8 cellular contexts compared by ENCODE assay signal in genomic region chr16:4538386-4539235, GRCh38. TPM values are rescaled to one million over a fixed set of nuclear protein-coding genes. Genes with fewer than 3 reads are reported as not detected.
DNase-seq lines count a peak whose midpoint lies in the region; ATAC-seq, FAIRE-seq and TF ChIP-seq lines count a peak whose summit lies in the region.

Gene CDIP1 (minus strand): TSS chr16:4538773. CDS start chr16:4514130, 24,643 bp downstream.

- peak within 1 kb of the TSS; percentile 78; the same call in 1 of the 2 replicates for H2BK12ac ChIP-seq in H1 (ENCODE audit: low read depth, low read length)

- H3K4me3 Mint-ChIP-seq in activated CD8-positive, alpha-beta memory T cell treated with anti-CD3 and anti-CD28 coated beads, Interleukin-2, amount 10 ng/mL, durations not matched to agents 7 days and 5 days: peak within 1 kb of the TSS; percentile 67

- TF ChIP-seq EP300 in H1 (IDR thresholded peaks at IDR 0.05; ENCODE audit: borderline replicate concordance in 1 of 2, low read depth in 2 of 2, low read length in 2 of 2): 0 out of 3 replicates have a peak, but pooled peaks of 1 of the 2 experiments have one; percentile 8

- H3K56ac ChIP-seq in H1 (replicated peaks; ENCODE audit: insufficient read length, low read depth, low read length): peak within 1 kb of the TSS; percentile 95

- peak; percentile 78 for ATAC-seq in GM19438 (IDR thresholded peaks at IDR 0.05; ENCODE audit: low read depth, unreplicated experiment)
- ATAC-seq in activated CD8-positive, alpha-beta memory T cell treated with anti-CD3 and anti-CD28 coated beads, Interleukin-2, amount 10 ng/mL, durations not matched to agents 7 days and 5 days: peak; percentile 85

- no peak within 1 kb of the TSS for H2BK120ac ChIP-seq in H1 (replicated peaks; ENCODE audit: low read depth, low read length)

- 9% methylated on average over 31 of the region's 62 CpGs; no CpG with 5 or more reads in 1 of the 2 experiments for WGBS in H1 (ENCODE audit: extremely low coverage in 1 of 2, insufficient coverage in 1 of 2, insufficient read length in 1 of 2, insufficient replicate concordance in 2 of 2, low coverage in 1 of 2, low lambda C conversion rate in 2 of 2, missing lambda C conversion rate in 1 of 2), 2 experiments

- POLR2A ChIA-PET in H1 (lab: Charles Lee; ENCODE audit: partially characterized antibody): interaction anchor here (0.7 to 2.0 kb wide), 19 partner anchors 9 to 95 kb away, joined by 3 to 11 read pairs (median 4); partner anchors contain the start of gene NMRAL1

- H3K27ac ChIP-seq in HL-60 (replicated peaks) (peak within 1 kb of the TSS; percentile 64), H1 (ENCODE audit: low read depth, low read length) (peak within 1 kb of the TSS; percentile 84)

- no peaks in the 10 kb centered on the region for H3K27me3 Mint-ChIP-seq in activated CD8-positive, alpha-beta memory T cell treated with anti-CD3 and anti-CD28 coated beads, Interleukin-2, amount 10 ng/mL, durations not matched to agents 7 days and 5 days

- peak within 1 kb of the TSS; percentile 99 for H4K5ac ChIP-seq in H1 (ENCODE audit: insufficient read length, low read depth, low read length)

- peaks cover 37% of the 10 kb centered on the region for H3K4me1 Mint-ChIP-seq in activated CD8-positive, alpha-beta memory T cell treated with anti-CD3 and anti-CD28 coated beads, Interleukin-2, amount 10 ng/mL, durations not matched to agents 7 days and 5 days

- peak within 1 kb of the TSS; percentile 80 for H3K4ac ChIP-seq in H1 (replicated peaks; ENCODE audit: insufficient read length, low read depth, low read length)

- H4K91ac ChIP-seq in H1 (replicated peaks; ENCODE audit: insufficient read length, low read length): peak within 1 kb of the TSS; percentile 91

- peak within 1 kb of the TSS; percentile 64 for H3K4me3 ChIP-seq in HL-60 (replicated peaks; ENCODE audit: insufficient read depth, low read length)
- H3K4me3 ChIP-seq in H1 (ENCODE audit: extremely low read depth in 1 of 4, insufficient read depth in 2 of 4, low read depth in 3 of 4, low read length in 4 of 4): peak within 1 kb of the TSS; percentile 69 to 87 (median 80)

- FAIRE-seq in H1 (lab: Jason Lieb, UNC): peak; percentile 95

- H3K18ac ChIP-seq in H1 (ENCODE audit: extremely low read depth, low read length): peak within 1 kb of the TSS; percentile 99

- peaks cover 0 to 8% (median 5%) of the 10 kb centered on the region in 4 experiments; a peak in 5 of 7 replicates for H3K4me1 ChIP-seq in H1 (replicated peaks in 1 of 4; ENCODE audit: control insufficient read depth in 3 of 4, insufficient read depth in 4 of 4, low read length in 3 of 4)

- H3K23ac ChIP-seq in H1 (ENCODE audit: insufficient read length): no peak within 1 kb of the TSS

- no peak for TF ChIP-seq CTCF in HL-60 (IDR thresholded peaks at IDR 0.05; ENCODE audit: insufficient read depth, low read length)
- no peak for TF ChIP-seq CTCF in H1 (IDR thresholded peaks at IDR 0.05; ENCODE audit: control extremely low read depth in 1 of 3, insufficient read depth in 1 of 3, low read depth in 1 of 3, low read length in 3 of 3)

- H2BK20ac ChIP-seq in H1 (ENCODE audit: low read length): 0 out of 2 replicates have a peak within 1 kb of the TSS, but pooled peaks have one; percentile 37

- no peaks in the 10 kb centered on the region for H3K36me3 ChIP-seq in H1 (ENCODE audit: control insufficient read depth in 2 of 4, insufficient read depth in 4 of 4, low read length in 3 of 4)

- peaks cover 13% of the 10 kb centered on the region for H3K36me3 Mint-ChIP-seq in activated CD8-positive, alpha-beta memory T cell treated with anti-CD3 and anti-CD28 coated beads, Interleukin-2, amount 10 ng/mL, durations not matched to agents 7 days and 5 days

- TF ChIP-seq RAD21 in H1 (IDR thresholded peaks at IDR 0.05 in 1 of 2, conservative IDR thresholded peaks at IDR 0.05 in 1 of 2; ENCODE audit: low read depth in 2 of 2, low read length in 2 of 2): no peak

- H2BK15ac ChIP-seq in H1 (ENCODE audit: low read length): peak within 1 kb of the TSS; percentile 81; the same call in 1 of the 2 replicates

- peak in 1 of 2 experiments; percentile 86; a peak in 2 of 3 replicates for TF ChIP-seq POLR2A in H1 (IDR thresholded peaks at IDR 0.05; ENCODE audit: control extremely low read depth in 1 of 2, low read depth in 2 of 2, low read length in 2 of 2)

- H3K4me2 ChIP-seq in H1 (ENCODE audit: insufficient read depth in 1 of 2, low read depth in 2 of 2, low read length in 2 of 2): peak within 1 kb of the TSS; percentile 64 to 73

- peaks cover 6 to 11% of the 10 kb centered on the region in 2 experiments for H3K9me3 ChIP-seq in H1 (ENCODE audit: insufficient read depth in 2 of 2, low read depth in 1 of 2, low read length in 1 of 2)

- DNase-seq in C1 segment of cervical spinal cord (lab: John Stamatoyannopoulos, UW) (peak; percentile 71 to 98 (median 96)), HL-60 (ENCODE audit: low read depth in 1 of 2, low spot score in 1 of 2) (peak; percentile 92 to 98), NK-92 (lab: John Stamatoyannopoulos, UW; ENCODE audit: unreplicated experiment) (peak; percentile 37), H1 (ENCODE audit: low read depth in 1 of 2, low spot score in 2 of 2) (peak; percentile 85 to 97), medulla oblongata (ENCODE audit: extremely low spot score) (peak; percentile 98)
- peak; percentile 97 for DNase-seq in activated CD8-positive, alpha-beta memory T cell treated with anti-CD3 and anti-CD28 coated beads, Interleukin-2, amount 10 ng/mL, durations not matched to agents 7 days and 5 days
- peak; percentile 95 to 98 (median 97) for DNase-seq in stimulated activated CD4-positive, alpha-beta T cell treated with anti-CD3 and anti-CD28 coated beads, TNF-alpha, amount 100 ng/mL, for 48 hours (ENCODE audit: low read depth in 3 of 3)

- CTCF ChIA-PET in activated CD8-positive, alpha-beta memory T cell treated with anti-CD3 and anti-CD28 coated beads, Interleukin-2, amount 10 ng/mL, durations not matched to agents 7 days and 5 days (lab: Charles Lee): interaction anchor here (0.6 to 3.3 kb wide), 9 partner anchors 9 to 85 kb away, joined by 3 to 17 read pairs (median 6); partner anchors contain the start of gene MGRN1
- CTCF ChIA-PET in H1 (lab: Charles Lee; ENCODE audit: partially characterized antibody): interaction anchor here (1.2 to 40.7 kb wide), 7 partner anchors 10 to 85 kb away, joined by 3 to 968 read pairs (median 7); partner anchors contain the start of gene MGRN1

- H3K27ac Mint-ChIP-seq in activated CD8-positive, alpha-beta memory T cell treated with anti-CD3 and anti-CD28 coated beads, Interleukin-2, amount 10 ng/mL, durations not matched to agents 7 days and 5 days: peak within 1 kb of the TSS; percentile 72

- H3K27me3 ChIP-seq in HL-60 (ENCODE audit: insufficient read depth, poor library complexity, severe bottlenecking) (no peaks in the 10 kb centered on the region), H1 (replicated peaks in 1 of 4; ENCODE audit: control insufficient read depth in 3 of 4, extremely low read depth in 1 of 4, insufficient read depth in 3 of 4, low read length in 3 of 4) (peaks cover 1 to 14% (median 11%) of the 10 kb centered on the region in 4 experiments)

- H4K20me1 ChIP-seq in H1 (replicated peaks in 1 of 2; ENCODE audit: control insufficient read depth in 1 of 2, insufficient read depth in 2 of 2, low read length in 2 of 2): peaks cover 3 to 8% of the 10 kb centered on the region in 2 experiments

- peaks cover 9% of the 10 kb centered on the region for H3K9me3 Mint-ChIP-seq in activated CD8-positive, alpha-beta memory T cell treated with anti-CD3 and anti-CD28 coated beads, Interleukin-2, amount 10 ng/mL, durations not matched to agents 7 days and 5 days (ENCODE audit: low read depth)

- H2AK5ac ChIP-seq in H1 (ENCODE audit: low read depth, low read length): 0 out of 2 replicates have a peak within 1 kb of the TSS, but pooled peaks have one; percentile 58

- peaks cover 3 to 36% of the 10 kb centered on the region in 2 experiments; a peak in 2 of 4 replicates for H3K79me2 ChIP-seq in H1 (ENCODE audit: control insufficient read depth in 1 of 2, insufficient read depth in 2 of 2, low read length in 2 of 2)

- H3K9ac ChIP-seq in H1 (replicated peaks in 1 of 4; ENCODE audit: extremely low read depth in 1 of 4, low read depth in 3 of 4, low read length in 3 of 4): peak within 1 kb of the TSS; percentile 66 to 82 (median 72)

- peak within 1 kb of the TSS; percentile 31; the same call in 1 of the 2 replicates for H2AFZ ChIP-seq in H1 (ENCODE audit: low read length)

- H3K14ac ChIP-seq in H1 (ENCODE audit: insufficient read length): no peak within 1 kb of the TSS

- H2BK5ac ChIP-seq in H1 (ENCODE audit: low read depth, low read length): peak within 1 kb of the TSS; percentile 94

- peaks cover 3% of the 10 kb centered on the region; the same call in 1 of the 2 replicates for H3K23me2 ChIP-seq in H1 (ENCODE audit: low read depth, low read length)

- H4K8ac ChIP-seq in H1 (ENCODE audit: extremely low read depth, insufficient read depth, low read length): peak within 1 kb of the TSS; percentile 96

- peaks cover 16% of the 10 kb centered on the region for H3K79me1 ChIP-seq in H1 (ENCODE audit: low read depth, low read length)

TF ChIP-seq in H1, 55 proteins besides CTCF, POLR2A, EP300 and RAD21 (continues in another document):
- TF ChIP-seq, protein P1, sequence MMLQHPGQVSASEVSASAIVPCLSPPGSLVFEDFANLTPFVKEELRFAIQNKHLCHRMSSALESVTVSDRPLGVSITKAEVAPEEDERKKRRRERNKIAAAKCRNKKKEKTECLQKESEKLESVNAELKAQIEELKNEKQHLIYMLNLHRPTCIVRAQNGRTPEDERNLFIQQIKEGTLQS (IDR thresholded peaks at IDR 0.05; ENCODE audit: insufficient read depth, low read depth, low read length): peak; percentile 87
- TF ChIP-seq POLR2AphosphoS5 (IDR thresholded peaks at IDR 0.05; ENCODE audit: low read depth, low read length) (peak; percentile 85), SUZ12 (IDR thresholded peaks at IDR 0.05; ENCODE audit: low read length) (no peak), TEAD4 (IDR thresholded peaks at IDR 0.05; ENCODE audit: low read depth, low read length) (0 out of 2 replicates have a peak, but pooled peaks have one; percentile 12), EGR1 (IDR thresholded peaks at IDR 0.05; ENCODE audit: borderline replicate concordance, low read depth, low read length) (peak; percentile 83; the same call in 1 of the 2 replicates), SRF (IDR thresholded peaks at IDR 0.05; ENCODE audit: low read depth, low read length) (no peak)

RNA-seq across cellular contexts. Expression of gene CDIP1, which starts in this region (rescaled TPM):
- 10 to 100 TPM; 45.2 to 57.3 TPM for total RNA-seq in activated CD8-positive, alpha-beta memory T cell treated with anti-CD3 and anti-CD28 coated beads, Interleukin-2, amount 10 ng/mL, durations not matched to agents 7 days and 5 days
- total RNA-seq in H1 (2021; fragmentation: NEBNext Ultra II Directional; extraction: Animal tissue kit (Norgen Biotek cat#: 25700)): 73.7 and 76.3 TPM in 2 replicates
- polyA plus RNA-seq in H1 (2011; rRNA removed): 56.6 and 91.0 TPM in 2 replicates
- polyA plus RNA-seq in H1 (2011; cell fraction: cytosol; rRNA removed): 30.3 TPM
- polyA plus RNA-seq in H1 (2011; cell fraction: nucleus; rRNA removed): 56.4 TPM
- 63.4 to 93.4 TPM (median 83.5 TPM) in 4 replicates for polyA plus RNA-seq in H1 (2012, experiment 1 of 2)
- polyA plus RNA-seq in H1 (2012, experiment 2 of 2): 84.1 TPM
- polyA plus RNA-seq in H1 (2013, experiment 1 of 2): 34.2 TPM
- 34.4 TPM for polyA plus RNA-seq in H1 (2013, experiment 2 of 2)
- polyA minus RNA-seq in H1 (2011; rRNA and poly(A)+ RNA removed): 28.0 and 32.6 TPM in 2 replicates
- 24.1 TPM for polyA minus RNA-seq in H1 (2011; cell fraction: cytosol; rRNA and poly(A)+ RNA removed)
- 26.3 TPM for polyA minus RNA-seq in H1 (2011; cell fraction: nucleus; rRNA and poly(A)+ RNA removed)

Comparison
In these comparisons a context has a peak if more than half of its experiments do, and no peak if none do; other contexts are left out.
1. Peak in every context shown above with its lines: DNase-seq, ATAC-seq, H3K4me3 ChIP-seq and H3K27ac ChIP-seq.
2. DNase-seq: peak in every context shown above with its lines; median percentile 98 in medulla oblongata; 97 in activated CD8-positive, alpha-beta memory T cell treated with anti-CD3 and anti-CD28 coated beads, Interleukin-2, amount 10 ng/mL, durations not matched to agents 7 days and 5 days; 97 in stimulated activated CD4-positive, alpha-beta T cell treated with anti-CD3 and anti-CD28 coated beads, TNF-alpha, amount 100 ng/mL, for 48 hours; 96 in C1 segment of cervical spinal cord; 95 in HL-60; 91 in H1; 37 in NK-92.